Comparison of ENCODE assay signal across 14 cellular contexts in genomic region chr7:30080818-30081217, GRCh38.
"Had no signal": no experiment of that assay in that cellular context is flagged by ENCODE, and none has a peak within 500 bp of the region (broad histone marks: within the 10 kb centered on the region; RNA-seq: fewer than 3 reads in every experiment).

No MANE protein-coding gene starts in this region.

- ATAC-seq: activated CD8-positive, alpha-beta T cell treated with anti-CD3 and anti-CD28 coated beads, Interleukin-2, amount 10 ng/mL, durations not matched to agents 7 days and 5 days; activated naive CD8-positive, alpha-beta T cell treated with anti-CD3 and anti-CD28 coated beads, Interleukin-2, amount 50 U/mL, for 24 hours; esophagus mucosa; lower lobe of right lung; stimulated activated naive CD8-positive, alpha-beta T cell treated with anti-CD3 and anti-CD28 coated beads, Interleukin-15, amount 100 ng/mL, for 72 hours had no signal

- DNase-seq: activated CD4-positive, alpha-beta T cell treated with anti-CD3 and anti-CD28 coated beads for 4 hours; activated CD8-positive, alpha-beta T cell treated with anti-CD3 and anti-CD28 coated beads, Interleukin-2, amount 10 ng/mL, durations not matched to agents 7 days and 5 days; activated naive CD4-positive, alpha-beta T cell; activated naive CD8-positive, alpha-beta T cell treated with anti-CD3 and anti-CD28 coated beads, Interleukin-2, amount 50 U/mL, for 24 hours; hippocampal formation; lower lobe of right lung; naive B cell; retina; stimulated activated CD4-positive, alpha-beta T cell treated with anti-CD3 and anti-CD28 coated beads, Interleukin-4, amount 100 ng/mL, for 1 hour; stimulated activated naive CD8-positive, alpha-beta T cell treated with anti-CD3 and anti-CD28 coated beads, Interleukin-15, amount 100 ng/mL, for 72 hours; WERI-Rb-1 had no signal

- H3K27ac Mint-ChIP-seq: activated CD8-positive, alpha-beta T cell treated with anti-CD3 and anti-CD28 coated beads, Interleukin-2, amount 10 ng/mL, durations not matched to agents 7 days and 5 days; activated naive CD8-positive, alpha-beta T cell treated with anti-CD3 and anti-CD28 coated beads, Interleukin-2, amount 50 U/mL, for 24 hours; activated T-helper 1 cell treated with anti-CD3 and anti-CD28 coated beads, Interleukin-12 subunit alpha, Interleukin-12 subunit beta, Interleukin-2, Interleukin-4 antibody, amounts not matched to agents 30 ng/mL and 10 ng/mL and 1 ng/mL, durations not matched to agents 14 hours and 24 hours and 36 hours; mesothelial cell of epicardium; naive B cell; stimulated activated naive CD8-positive, alpha-beta T cell treated with anti-CD3 and anti-CD28 coated beads, Interleukin-15, amount 100 ng/mL, for 72 hours had no signal

- H3K9me3 Mint-ChIP-seq: activated naive CD8-positive, alpha-beta T cell treated with anti-CD3 and anti-CD28 coated beads, Interleukin-2, amount 50 U/mL, for 24 hours; activated T-helper 1 cell treated with anti-CD3 and anti-CD28 coated beads, Interleukin-12 subunit alpha, Interleukin-12 subunit beta, Interleukin-2, Interleukin-4 antibody, amounts not matched to agents 30 ng/mL and 10 ng/mL and 1 ng/mL, durations not matched to agents 14 hours and 24 hours and 36 hours; mesothelial cell of epicardium; naive B cell; stimulated activated naive CD8-positive, alpha-beta T cell treated with anti-CD3 and anti-CD28 coated beads, Interleukin-15, amount 100 ng/mL, for 72 hours had no signal
